ENCODE assay signal across 14 cellular contexts in the genomic region with DNA sequence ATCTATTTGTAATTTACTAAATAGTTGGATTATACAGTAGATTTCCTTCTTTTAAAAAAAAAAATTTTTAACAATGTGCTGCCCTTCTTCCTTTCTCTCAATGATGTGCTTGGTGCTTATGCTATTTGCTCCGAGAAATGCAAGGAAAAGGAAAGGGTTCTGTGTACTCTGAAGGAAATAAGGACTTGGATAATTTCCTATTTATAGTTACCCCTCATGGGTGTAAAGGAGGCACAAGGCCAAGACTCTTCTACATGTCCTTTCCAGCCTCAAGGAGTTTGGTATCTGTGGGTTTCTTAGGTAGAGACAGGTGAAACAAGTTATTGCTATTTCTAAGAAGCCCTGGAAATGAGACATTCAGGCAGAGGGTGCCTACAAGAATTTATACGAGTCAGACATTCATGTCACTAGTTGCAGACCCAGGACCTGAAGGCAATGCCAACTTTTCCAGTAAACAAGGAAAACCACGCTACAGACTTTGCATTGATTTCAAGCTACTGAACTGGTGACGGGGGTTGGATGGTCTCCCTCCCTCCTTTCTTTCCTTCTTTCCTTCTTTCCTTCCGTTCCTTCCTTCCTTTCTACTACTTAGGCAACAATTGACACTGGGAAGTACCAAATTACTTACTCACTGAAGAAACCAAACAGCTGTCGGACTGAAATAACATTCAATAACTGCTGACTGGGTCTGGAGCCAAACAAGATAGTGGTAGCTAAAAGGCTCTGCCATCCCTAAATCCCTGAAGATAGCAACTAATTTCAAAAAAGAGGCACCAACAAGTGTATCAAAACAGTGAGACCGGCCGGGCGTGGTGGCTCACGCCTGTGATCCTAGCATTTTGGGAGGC. TPM values are rescaled to one million over a fixed set of nuclear protein-coding genes. Genes with fewer than 3 reads are reported as not detected.
DNase-seq lines count a peak whose midpoint lies in the region; ATAC-seq and TF ChIP-seq lines count a peak whose summit lies in the region.
"Had no signal": no experiment of that assay in that cellular context is flagged by ENCODE, and none has a peak within 500 bp of the region (broad histone marks: within the 10 kb centered on the region; RNA-seq: fewer than 3 reads in every experiment).

No MANE protein-coding gene starts in this region.

- peak overlapping the region; percentile 21 for H3K27ac ChIP-seq in substantia nigra (ENCODE audit: low read depth, low read length, poor library complexity, severe bottlenecking)

- peaks cover 6% of the 10 kb centered on the region for H3K4me1 Mint-ChIP-seq in brain

- peaks cover 59% of the 10 kb centered on the region for H3K36me3 Mint-ChIP-seq in brain
- H3K36me3 Mint-ChIP-seq: naive B cell had no signal

- H3K27me3 Mint-ChIP-seq in brain = no peaks in the 10 kb centered on the region
- H3K27me3 Mint-ChIP-seq: naive B cell; stimulated activated naive B cell treated with anti-CD40 and anti-IgM and Interleukin-4, amounts not matched to agents 10 μg/mL and 1 μg/mL and 100 μg/mL, for 72 hours had no signal

- ATAC-seq in GM21786 (IDR thresholded peaks at IDR 0.05; ENCODE audit: unreplicated experiment) = no peak
- ATAC-seq: activated CD4-positive, CD25-positive, alpha-beta regulatory T cell treated with anti-CD3 and anti-CD28 coated beads, Interleukin-2, amount 50 U/mL, for 24 hours; stimulated activated naive B cell treated with anti-CD40 and anti-IgM and Interleukin-4, amounts not matched to agents 10 μg/mL and 1 μg/mL and 100 μg/mL, for 72 hours had no signal

- peak overlapping the region in 3 of 5 experiments; percentile 8 to 71 (median 53) for H3K27ac Mint-ChIP-seq in brain
- H3K27ac Mint-ChIP-seq: stimulated activated naive B cell treated with anti-CD40 and anti-IgM and Interleukin-4, amounts not matched to agents 10 μg/mL and 1 μg/mL and 100 μg/mL, for 72 hours had no signal

- peak; percentile 10 for DNase-seq in activated T-cell treated with anti-CD3 and anti-CD28 coated beads, Interleukin-2, amount 50 U/mL, for 1 hour
- no peak for DNase-seq in activated T-cell treated with anti-CD3 and anti-CD28 coated beads for 4 hours
- peak; percentile 50 for DNase-seq in hepatic stellate cell (ENCODE audit: low spot score)
- no peak for DNase-seq in substantia nigra (lab: John Stamatoyannopoulos, UW)
- no peak for DNase-seq in COLO668 (lab: John Stamatoyannopoulos, UW; ENCODE audit: unreplicated experiment)
- no peak for DNase-seq in NCI-H774 (lab: John Stamatoyannopoulos, UW)
- DNase-seq: naive B cell; NCI-H1092; NCI-H524 treated with DMSO at 0.1 percent for 48 hours; stimulated activated naive B cell treated with anti-CD40 and anti-IgM and Interleukin-4, amounts not matched to agents 10 μg/mL and 1 μg/mL and 100 μg/mL, for 72 hours had no signal

- no peaks in the 10 kb centered on the region for H3K9me3 Mint-ChIP-seq in brain
- H3K9me3 Mint-ChIP-seq: naive B cell; stimulated activated naive B cell treated with anti-CD40 and anti-IgM and Interleukin-4, amounts not matched to agents 10 μg/mL and 1 μg/mL and 100 μg/mL, for 72 hours had no signal

- TF ChIP-seq CTCF in brain (conservative IDR thresholded peaks at IDR 0.05) = no peak

- no peak overlapping the region for H3K4me3 Mint-ChIP-seq in brain
- H3K4me3 Mint-ChIP-seq: naive B cell; stimulated activated naive B cell treated with anti-CD40 and anti-IgM and Interleukin-4, amounts not matched to agents 10 μg/mL and 1 μg/mL and 100 μg/mL, for 72 hours had no signal

RNA-seq across cellular contexts. Expression of a gene that starts 33.8 kb away (rescaled TPM):
- polyA plus RNA-seq in brain (ENCODE audit: insufficient read depth, low read depth, low replicate concordance) = 38.9 TPM

RNA-seq across cellular contexts. Expression of a gene that starts 42.8 kb away (rescaled TPM):
- not detected for polyA plus RNA-seq in brain (ENCODE audit: insufficient read depth, low read depth, low replicate concordance)
- polyA plus RNA-seq: adipose tissue had no signal

RNA-seq across cellular contexts. Expression of a gene that starts 47.1 kb away (rescaled TPM):
- 0.88 TPM for polyA plus RNA-seq in brain (ENCODE audit: insufficient read depth, low read depth, low replicate concordance)

RNA-seq across cellular contexts. Expression of a gene that starts 48.1 kb away (rescaled TPM):
- polyA plus RNA-seq in brain (ENCODE audit: insufficient read depth, low read depth, low replicate concordance) = 27.0 TPM

Comparison
In these comparisons a context has a peak if more than half of its experiments do, and no peak if none do; other contexts are left out.
1. DNase-seq: peak in activated T-cell treated with anti-CD3 and anti-CD28 coated beads, Interleukin-2, amount 50 U/mL, for 1 hour (single experiment) and hepatic stellate cell (single experiment); none in activated T-cell treated with anti-CD3 and anti-CD28 coated beads for 4 hours (single experiment), substantia nigra (0 of 49), COLO668 (single experiment) and NCI-H774 (single experiment).